29 cellular contexts compared by ENCODE assay signal in genomic region chr9:114083693-114084092, GRCh38. TPM values are rescaled to one million over a fixed set of nuclear protein-coding genes. Genes with fewer than 3 reads are reported as not detected.
"Had no signal": no experiment of that assay in that cellular context is flagged by ENCODE, and none has a peak within 500 bp of the region (broad histone marks: within the 10 kb centered on the region; RNA-seq: fewer than 3 reads in every experiment).

No MANE protein-coding gene starts in this region.

- H3K4me3 Mint-ChIP-seq: brain; dendritic cell treated with granulocyte-macrophage colony-stimulating factor and Interleukin-4, amounts not matched to agents 40 ng/mL and 50 ng/mL, for 4 days; immature natural killer cell; mesothelial cell of epicardium; naive thymus-derived CD8-positive, alpha-beta T cell; WTC11 had no signal

- ATAC-seq: activated naive CD4-positive, alpha-beta T cell treated with anti-CD3 and anti-CD28 coated beads, Interleukin-2, amount 50 U/mL, for 72 hours; esophagus mucosa; naive thymus-derived CD8-positive, alpha-beta T cell; pancreas; right lobe of liver; SK-N-SH treated with all-trans-retinoic acid at 6 μM for 48 hours; WTC11 had no signal

- H2AFZ ChIP-seq: hepatocyte had no signal

- H3K27ac ChIP-seq: hepatocyte, left lung, pancreas, thoracic aorta, upper lobe of left lung had no signal

- H3K27me3 ChIP-seq: hepatocyte, left lung, pancreas, right lobe of liver, upper lobe of left lung had no signal

- DNase-seq: activated gamma-delta T cell; activated T-cell treated with anti-CD3 and anti-CD28 coated beads for 4 hours; aorta; caudate nucleus; effector memory CD4-positive, alpha-beta T cell; glutamatergic neuron; immature natural killer cell; left lung; naive thymus-derived CD8-positive, alpha-beta T cell; stimulated activated CD4-positive, alpha-beta T cell treated with anti-CD3 and anti-CD28 coated beads, Interleukin-15, amount 100 ng/mL, for 24 hours; stimulated activated naive CD4-positive, alpha-beta T cell treated with Interleukin-2 at 50 U/mL for 16 hours had no signal

- H3K4me2 ChIP-seq: hepatocyte, smooth muscle cell had no signal

- H3K4me1 Mint-ChIP-seq: immature natural killer cell, mesothelial cell of epicardium, WTC11 had no signal

- H3K27ac Mint-ChIP-seq: activated naive CD4-positive, alpha-beta T cell treated with anti-CD3 and anti-CD28 coated beads, Interleukin-2, amount 50 U/mL, for 72 hours; brain; dendritic cell treated with granulocyte-macrophage colony-stimulating factor and Interleukin-4, amounts not matched to agents 40 ng/mL and 50 ng/mL, for 4 days; immature natural killer cell; mesothelial cell of epicardium; naive thymus-derived CD8-positive, alpha-beta T cell; WTC11 had no signal

- H3K4me3 ChIP-seq: hepatocyte, left lung, lung, pancreas, right lobe of liver, smooth muscle cell, thoracic aorta, upper lobe of left lung had no signal

- H3K36me3 Mint-ChIP-seq: activated naive CD4-positive, alpha-beta T cell treated with anti-CD3 and anti-CD28 coated beads, Interleukin-2, amount 50 U/mL, for 72 hours; brain; immature natural killer cell; mesothelial cell of epicardium; naive thymus-derived CD8-positive, alpha-beta T cell; WTC11 had no signal

- H3K9me3 Mint-ChIP-seq: activated naive CD4-positive, alpha-beta T cell treated with anti-CD3 and anti-CD28 coated beads, Interleukin-2, amount 50 U/mL, for 72 hours; dendritic cell treated with granulocyte-macrophage colony-stimulating factor and Interleukin-4, amounts not matched to agents 40 ng/mL and 50 ng/mL, for 4 days; immature natural killer cell; mesothelial cell of epicardium; naive thymus-derived CD8-positive, alpha-beta T cell; WTC11 had no signal

- H3K36me3 ChIP-seq: left lung, pancreas, right lobe of liver, thoracic aorta, upper lobe of left lung had no signal

- H3K4me1 ChIP-seq: left lung had no signal

- H3K27me3 Mint-ChIP-seq: dendritic cell treated with granulocyte-macrophage colony-stimulating factor and Interleukin-4, amounts not matched to agents 40 ng/mL and 50 ng/mL, for 4 days had no signal

- H3K9me3 ChIP-seq: left lung, pancreas, right lobe of liver, thoracic aorta, upper lobe of left lung had no signal

RNA-seq across cellular contexts. Expression of gene AMBP, which starts 5.6 kb away (rescaled TPM):
- total RNA-seq: activated CD8-positive, alpha-beta memory T cell treated with anti-CD3 and anti-CD28 coated beads for 36 hours; activated naive CD4-positive, alpha-beta T cell treated with anti-CD3 and anti-CD28 coated beads, Interleukin-2, amount 50 U/mL, for 72 hours; aorta; endothelial cell of umbilical vein; kidney epithelial cell; naive thymus-derived CD8-positive, alpha-beta T cell; smooth muscle cell; T-helper 2 cell treated with Interferon-gamma antibody and Interleukin-4, amounts not matched to agents 100 ng/mL and 5 ng/mL, for 36 hours; thoracic aorta had no signal
- polyA plus RNA-seq: endothelial cell of umbilical vein; immature natural killer cell; naive thymus-derived CD8-positive, alpha-beta T cell had no signal

RNA-seq across cellular contexts. Expression of gene KIF12, which starts 15.4 kb away (rescaled TPM):
- total RNA-seq: activated CD8-positive, alpha-beta memory T cell treated with anti-CD3 and anti-CD28 coated beads for 36 hours; activated naive CD4-positive, alpha-beta T cell treated with anti-CD3 and anti-CD28 coated beads, Interleukin-2, amount 50 U/mL, for 72 hours; aorta; naive thymus-derived CD8-positive, alpha-beta T cell; smooth muscle cell; T-helper 2 cell treated with Interferon-gamma antibody and Interleukin-4, amounts not matched to agents 100 ng/mL and 5 ng/mL, for 36 hours; thoracic aorta had no signal
- polyA plus RNA-seq: immature natural killer cell; naive thymus-derived CD8-positive, alpha-beta T cell; smooth muscle cell had no signal
